In genomic region chr10:24723386-24723787, GRCh38 we compare ENCODE assay signal across 1 cellular context.
TF ChIP-seq lines count a peak whose summit lies in the region.

No MANE protein-coding gene starts in this region.

TF ChIP-seq in HEK293, 187 proteins besides CTCF, POLR2A, EP300 and RAD21 (continued from another document):
- no peak for TF ChIP-seq HIC1 (tag by site-specific recombination; IDR thresholded peaks at IDR 0.05)
- TF ChIP-seq ZNF544 (tag by site-specific recombination; IDR thresholded peaks at IDR 0.05): no peak
- no peak for TF ChIP-seq ZBTB11 (tag by site-specific recombination; conservative IDR thresholded peaks at IDR 0.05; ENCODE audit: low read depth)
- no peak for TF ChIP-seq ZNF747 (tag by site-specific recombination; IDR thresholded peaks at IDR 0.05)
- no peak for TF ChIP-seq ZNF623 (tag by site-specific recombination; IDR thresholded peaks at IDR 0.05)
- TF ChIP-seq ZNF585B (tag by site-specific recombination; IDR thresholded peaks at IDR 0.05): no peak
- no peak for TF ChIP-seq ZFHX2 (tag by site-specific recombination; conservative IDR thresholded peaks at IDR 0.05)
- TF ChIP-seq ZNF214 (tag by site-specific recombination; IDR thresholded peaks at IDR 0.05; ENCODE audit: borderline replicate concordance): no peak
